Comparison of ENCODE assay signal across 9 cellular contexts in genomic region chr10:70458329-70459060, GRCh38. TPM values are rescaled to one million over a fixed set of nuclear protein-coding genes. Genes with fewer than 3 reads are reported as not detected.
DNase-seq lines count a peak whose midpoint lies in the region; ATAC-seq lines count a peak whose summit lies in the region.
"Had no signal": no experiment of that assay in that cellular context is flagged by ENCODE, and none has a peak within 500 bp of the region (broad histone marks: within the 10 kb centered on the region; RNA-seq: fewer than 3 reads in every experiment).

No MANE protein-coding gene starts in this region.

- ATAC-seq in naive thymus-derived CD8-positive, alpha-beta T cell, result peak; percentile 55 to 74

- no peak overlapping the region for H3K27ac Mint-ChIP-seq in naive thymus-derived CD8-positive, alpha-beta T cell

- H3K4me3 Mint-ChIP-seq in naive thymus-derived CD8-positive, alpha-beta T cell, result peak overlapping the region in 6 of 10 donors; percentile 12 to 54 (median 44)

- H3K9me3 Mint-ChIP-seq in naive thymus-derived CD8-positive, alpha-beta T cell, result no peaks in the 10 kb centered on the region

- H3K27me3 Mint-ChIP-seq in naive thymus-derived CD8-positive, alpha-beta T cell, result peaks cover 20 to 57% (median 30%) of the 10 kb centered on the region in 5 donors

- POLR2A ChIA-PET in naive thymus-derived CD8-positive, alpha-beta T cell (lab: Charles Lee), result no interaction called here

- peak; percentile 58 for DNase-seq in HPDE6-E6E7 (ENCODE audit: extremely low spot score)
- peak; percentile 56 to 64 for DNase-seq in activated CD4-positive, alpha-beta T cell treated with anti-CD3 and anti-CD28 coated beads, Interleukin-2, amount 50 U/mL, for 48 hours
- peak; percentile 58 for DNase-seq in fibroblast of gingiva (ENCODE audit: low read depth)
- peak in 1 of 10 donors; percentile 23 for DNase-seq in naive thymus-derived CD8-positive, alpha-beta T cell
- DNase-seq in stromal cell of bone marrow (ENCODE audit: low read depth), result peak; percentile 53
- DNase-seq in SK-N-DZ (ENCODE audit: low spot score), result no peak
- no peak for DNase-seq in SIG-M5 (lab: John Stamatoyannopoulos, UW)
- no peak for DNase-seq in GM19240 (ENCODE audit: insufficient read length, low spot score)

- H3K36me3 Mint-ChIP-seq in naive thymus-derived CD8-positive, alpha-beta T cell, result no peaks in the 10 kb centered on the region

- peaks cover 6 to 15% (median 8%) of the 10 kb centered on the region in 4 donors for H3K4me1 Mint-ChIP-seq in naive thymus-derived CD8-positive, alpha-beta T cell

RNA-seq across cellular contexts. Expression of gene NODAL, which starts 17.0 kb away (rescaled TPM):
- not detected for total RNA-seq in naive thymus-derived CD8-positive, alpha-beta T cell
- not detected for polyA plus RNA-seq in naive thymus-derived CD8-positive, alpha-beta T cell
- polyA plus RNA-seq in SK-N-DZ (2014; cell fraction: cytosol; rRNA removed), result not detected in 2 replicates
- polyA plus RNA-seq in SK-N-DZ (2014; cell fraction: nucleus; rRNA removed), result not detected in 2 replicates
- total RNA-seq: SK-MEL-5 had no signal

RNA-seq across cellular contexts. Expression of gene PALD1, which starts 20.1 kb away (rescaled TPM):
- not detected for total RNA-seq in naive thymus-derived CD8-positive, alpha-beta T cell
- polyA plus RNA-seq in naive thymus-derived CD8-positive, alpha-beta T cell, result under 1 TPM in 1 of 3 donors, not detected in 2; 0.27 TPM
- 16.5 and 20.9 TPM in 2 replicates for polyA plus RNA-seq in SK-N-DZ (2014; cell fraction: cytosol; rRNA removed)
- 20.6 and 23.2 TPM in 2 replicates for polyA plus RNA-seq in SK-N-DZ (2014; cell fraction: nucleus; rRNA removed)

RNA-seq across cellular contexts. Expression of gene EIF4EBP2, which starts 54.5 kb away (rescaled TPM):
- total RNA-seq in naive thymus-derived CD8-positive, alpha-beta T cell, result 10 to 100 TPM; 44.9 to 49.4 TPM
- 10 to 100 TPM; 44.8 to 62.4 (median 47.7) TPM for polyA plus RNA-seq in naive thymus-derived CD8-positive, alpha-beta T cell
- polyA plus RNA-seq in SK-N-DZ (2014; cell fraction: cytosol; rRNA removed), result 47.0 and 52.0 TPM in 2 replicates
- 16.3 and 24.3 TPM in 2 replicates for polyA plus RNA-seq in SK-N-DZ (2014; cell fraction: nucleus; rRNA removed)

Comparison
In these comparisons a context has a peak if more than half of its experiments do, and no peak if none do; other contexts are left out.
1. DNase-seq: peak in HPDE6-E6E7 (single experiment), activated CD4-positive, alpha-beta T cell treated with anti-CD3 and anti-CD28 coated beads, Interleukin-2, amount 50 U/mL, for 48 hours (2 of 2), fibroblast of gingiva (single experiment) and stromal cell of bone marrow (single experiment); none in SK-N-DZ (single experiment), SIG-M5 (single experiment) and GM19240 (single experiment).